In genomic region chr18:46152436-46152807, GRCh38 we compare ENCODE assay signal across 11 cellular contexts. TPM values are rescaled to one million over a fixed set of nuclear protein-coding genes. Genes with fewer than 3 reads are reported as not detected.
DNase-seq lines count a peak whose midpoint lies in the region; ATAC-seq and TF ChIP-seq lines count a peak whose summit lies in the region.
"Had no signal": no experiment of that assay in that cellular context is flagged by ENCODE, and none has a peak within 500 bp of the region (broad histone marks: within the 10 kb centered on the region; RNA-seq: fewer than 3 reads in every experiment).

No MANE protein-coding gene starts in this region.

- no peaks in the 10 kb centered on the region for H3K9me3 ChIP-seq in heart left ventricle
- H3K9me3 ChIP-seq: esophagus muscularis mucosa had no signal

- H3K36me3 ChIP-seq in ACC112 (ENCODE audit: insufficient read depth, low read length) (no peaks in the 10 kb centered on the region), heart left ventricle (no peaks in the 10 kb centered on the region)
- H3K36me3 ChIP-seq: esophagus muscularis mucosa had no signal

- peak in 3 of 4 donors; percentile 51 to 72 (median 67) for ATAC-seq in heart left ventricle
- no peak for ATAC-seq in activated CD4-positive, CD25-positive, alpha-beta regulatory T cell treated with anti-CD3 and anti-CD28 coated beads, Interleukin-2, amount 50 U/mL, for 24 hours

- H3K27ac ChIP-seq in ACC112 (ENCODE audit: low read depth, low read length) (no peak overlapping the region), heart left ventricle (peak overlapping the region in 1 of 12 donors; percentile 5), substantia nigra (ENCODE audit: low read depth, low read length, poor library complexity, severe bottlenecking) (no peak overlapping the region)
- H3K27ac ChIP-seq: esophagus muscularis mucosa had no signal

- no peaks in the 10 kb centered on the region for H3K79me2 ChIP-seq in ACC112 (ENCODE audit: control insufficient read depth, insufficient read depth, low read length, unreplicated experiment)

- TF ChIP-seq POLR2A in heart left ventricle (IDR thresholded peaks at IDR 0.05), result no peak

- peaks cover 35% of the 10 kb centered on the region for H3K4me1 ChIP-seq in ACC112 (ENCODE audit: control insufficient read depth, insufficient read depth, low read length, unreplicated experiment)
- H3K4me1 ChIP-seq in heart left ventricle, result peaks cover 0 to 14% (median 0%) of the 10 kb centered on the region in 12 donors

- peak overlapping the region; percentile 49 for H3K4me3 ChIP-seq in ACC112 (ENCODE audit: low read depth, low read length)
- H3K4me3 ChIP-seq in heart left ventricle, result no peak overlapping the region
- H3K4me3 ChIP-seq: esophagus muscularis mucosa had no signal

- H3K27me3 ChIP-seq in ACC112 (ENCODE audit: insufficient read depth, low read length) (no peaks in the 10 kb centered on the region), heart left ventricle (no peaks in the 10 kb centered on the region)
- H3K27me3 ChIP-seq: esophagus muscularis mucosa had no signal

- H2AFZ ChIP-seq in ACC112 (ENCODE audit: low read length, unreplicated experiment), result no peak overlapping the region

- DNase-seq in HS-5 (ENCODE audit: low read depth) (peak; percentile 57), T1000 (lab: John Stamatoyannopoulos, UW) (peak; percentile 53), heart left ventricle (peak in 4 of 5 donors; percentile 30 to 70 (median 56)), substantia nigra (lab: John Stamatoyannopoulos, UW) (no peak), NCI-H446 treated with DMSO at 0.1 percent for 48 hours (lab: John Stamatoyannopoulos, UW) (no peak), amniotic stem cell (lab: John Stamatoyannopoulos, UW) (no peak)
- DNase-seq: activated T-cell treated with anti-CD3 and anti-CD28 coated beads, Interleukin-2, amount 50 U/mL, for 24 hours; CD4-positive, alpha-beta T cell had no signal

- intact Hi-C loops in heart left ventricle (cut with DNase I), result loop anchor here in 3 of 10 donors (5.0 to 10.0 kb wide), 3 partner anchors 262 to 505 kb away; partner anchors contain the start of gene LOXHD1 (in 1 of the 3)

- WGBS in heart left ventricle, 4 donors, result 32 to 60% (median 51%) methylated on average over 6 to 7 of the region's 7 CpGs

- TF ChIP-seq CTCF in heart left ventricle (IDR thresholded peaks at IDR 0.05), result no peak

RNA-seq across cellular contexts. Expression of gene HAUS1, which starts 48.2 kb away (rescaled TPM):
- total RNA-seq in heart left ventricle, result 10 to 100 TPM in 4 of 9 donors, 1 to 10 TPM in 5; 6.7 to 15.1 (median 9.5) TPM
- 10 to 100 TPM; 13.0 to 18.6 TPM for polyA plus RNA-seq in heart left ventricle

RNA-seq across cellular contexts. Expression of gene ATP5F1A, which starts 54.3 kb away (rescaled TPM):
- total RNA-seq in heart left ventricle, result 1,000 to 10,000 TPM; 1,078 to 3,149 (median 1,758) TPM
- polyA plus RNA-seq in heart left ventricle, result 1,000 to 10,000 TPM in 1 of 2 donors, 100 to 1,000 TPM in 1; 926 to 1,050 TPM

Comparison
In these comparisons a context has a peak if more than half of its experiments do, and no peak if none do; other contexts are left out.
1. DNase-seq: peak in HS-5 (single experiment), T1000 (single experiment) and heart left ventricle (4 of 5); none in substantia nigra (0 of 49), NCI-H446 treated with DMSO at 0.1 percent for 48 hours (single experiment) and amniotic stem cell (single experiment).
2. ATAC-seq: peak in heart left ventricle (3 of 4); none in activated CD4-positive, CD25-positive, alpha-beta regulatory T cell treated with anti-CD3 and anti-CD28 coated beads, Interleukin-2, amount 50 U/mL, for 24 hours (0 of 2).